1 cellular context compared by ENCODE assay signal in genomic region chr3:44899683-44900367, GRCh38.
TF ChIP-seq lines count a peak whose summit lies in the region.

No MANE protein-coding gene starts in this region.

TF ChIP-seq in WTC11, 78 proteins besides CTCF, POLR2A, EP300 and RAD21:
- no peak for TF ChIP-seq STAT6 (CRISPR knock-in tag; conservative IDR thresholded peaks at IDR 0.05; ENCODE audit: low read depth)
- TF ChIP-seq AFF4 (CRISPR knock-in tag; IDR thresholded peaks at IDR 0.05; ENCODE audit: borderline replicate concordance), result no peak
- no peak for TF ChIP-seq ZNF232 (CRISPR knock-in tag; IDR thresholded peaks at IDR 0.05)
- TF ChIP-seq ZNF219 (CRISPR knock-in tag; IDR thresholded peaks at IDR 0.05; ENCODE audit: borderline replicate concordance), result no peak
- no peak for TF ChIP-seq HMGXB4 (CRISPR knock-in tag; IDR thresholded peaks at IDR 0.05)
- TF ChIP-seq PRRX2 (CRISPR knock-in tag; IDR thresholded peaks at IDR 0.05), result no peak
- TF ChIP-seq ZBTB21 (CRISPR knock-in tag; IDR thresholded peaks at IDR 0.05; ENCODE audit: borderline replicate concordance), result no peak
- TF ChIP-seq ZNF512 (CRISPR knock-in tag; IDR thresholded peaks at IDR 0.05; ENCODE audit: borderline replicate concordance), result no peak
- no peak for TF ChIP-seq ELF4 (CRISPR knock-in tag; IDR thresholded peaks at IDR 0.05; ENCODE audit: low read depth)
- TF ChIP-seq ATF1 (CRISPR knock-in tag; IDR thresholded peaks at IDR 0.05), result no peak
- no peak for TF ChIP-seq USF1 (CRISPR knock-in tag; IDR thresholded peaks at IDR 0.05)
- TF ChIP-seq JUN (CRISPR knock-in tag; IDR thresholded peaks at IDR 0.05), result no peak
- no peak for TF ChIP-seq ESRRA (CRISPR knock-in tag; IDR thresholded peaks at IDR 0.05; ENCODE audit: borderline replicate concordance)
